8 cellular contexts compared by ENCODE assay signal in the genomic region with DNA sequence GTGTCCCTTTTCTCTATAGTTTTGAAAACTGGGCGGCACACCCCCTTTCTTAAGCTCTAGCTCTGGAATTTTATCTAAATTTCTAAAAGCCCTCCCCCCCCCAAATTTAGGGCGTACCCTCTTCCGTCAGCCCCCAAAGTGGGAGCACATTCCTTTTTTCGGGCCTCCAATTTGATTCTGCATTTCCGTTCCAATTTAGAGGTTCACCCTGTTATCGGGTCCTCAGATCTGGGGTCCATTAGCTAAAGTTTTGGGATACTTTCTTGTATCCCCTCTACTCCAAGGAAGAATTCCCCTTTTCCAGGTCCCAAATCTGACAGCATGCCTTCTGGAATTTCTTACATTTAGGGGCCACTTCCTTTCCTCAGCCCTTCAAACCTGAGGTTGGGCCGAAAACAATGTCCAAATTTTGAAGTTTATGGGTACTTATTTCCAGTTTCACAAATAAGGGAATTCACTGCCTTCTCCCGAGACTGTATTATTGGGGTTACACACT. TPM values are rescaled to one million over a fixed set of nuclear protein-coding genes. Genes with fewer than 3 reads are reported as not detected.
DNase-seq lines count a peak whose midpoint lies in the region; ATAC-seq lines count a peak whose summit lies in the region.

No MANE protein-coding gene starts in this region.

- peak overlapping the region; percentile 90 for H3K4me3 Mint-ChIP-seq in activated naive CD8-positive, alpha-beta T cell treated with anti-CD3 and anti-CD28 coated beads, Interleukin-2, amount 10 ng/mL, durations not matched to agents 7 days and 5 days
- H3K4me3 Mint-ChIP-seq in immature natural killer cell = peak overlapping the region; percentile 82 to 94 (median 86)

- H3K27ac Mint-ChIP-seq in activated naive CD8-positive, alpha-beta T cell treated with anti-CD3 and anti-CD28 coated beads, Interleukin-2, amount 10 ng/mL, durations not matched to agents 7 days and 5 days = peak overlapping the region; percentile 88
- peak overlapping the region; percentile 96 to 99 (median 98) for H3K27ac Mint-ChIP-seq in immature natural killer cell

- ATAC-seq in activated naive CD8-positive, alpha-beta T cell treated with anti-CD3 and anti-CD28 coated beads, Interleukin-2, amount 10 ng/mL, durations not matched to agents 7 days and 5 days (ENCODE audit: low read depth) = no peak
- ATAC-seq in GM21717 (IDR thresholded peaks at IDR 0.05; ENCODE audit: unreplicated experiment) = no peak
- no peak for ATAC-seq in HG03196 (IDR thresholded peaks at IDR 0.05; ENCODE audit: unreplicated experiment)

- DNase-seq in DMS 273 (lab: John Stamatoyannopoulos, UW; ENCODE audit: unreplicated experiment) (peak; percentile 43), DMS 273 treated with DMSO at 0.1 percent for 48 hours (lab: John Stamatoyannopoulos, UW) (no peak), immature natural killer cell (no peak), substantia nigra (lab: John Stamatoyannopoulos, UW) (no peak), DMS153 (lab: John Stamatoyannopoulos, UW) (no peak)
- DNase-seq in activated naive CD8-positive, alpha-beta T cell treated with anti-CD3 and anti-CD28 coated beads, Interleukin-2, amount 10 ng/mL, durations not matched to agents 7 days and 5 days = no peak

- H3K27me3 Mint-ChIP-seq in activated naive CD8-positive, alpha-beta T cell treated with anti-CD3 and anti-CD28 coated beads, Interleukin-2, amount 10 ng/mL, durations not matched to agents 7 days and 5 days = no peaks in the 10 kb centered on the region
- H3K27me3 Mint-ChIP-seq in immature natural killer cell (ENCODE audit: low read depth in 3 of 3) = peaks cover 9 to 22% (median 19%) of the 10 kb centered on the region in 3 donors

- peaks cover 60% of the 10 kb centered on the region for H3K4me1 Mint-ChIP-seq in activated naive CD8-positive, alpha-beta T cell treated with anti-CD3 and anti-CD28 coated beads, Interleukin-2, amount 10 ng/mL, durations not matched to agents 7 days and 5 days
- peaks cover 80 to 83% of the 10 kb centered on the region in 2 donors for H3K4me1 Mint-ChIP-seq in immature natural killer cell

- H3K36me3 Mint-ChIP-seq in activated naive CD8-positive, alpha-beta T cell treated with anti-CD3 and anti-CD28 coated beads, Interleukin-2, amount 10 ng/mL, durations not matched to agents 7 days and 5 days = peaks cover 27% of the 10 kb centered on the region
- peaks cover 3 to 4% (median 3%) of the 10 kb centered on the region in 3 donors for H3K36me3 Mint-ChIP-seq in immature natural killer cell

- peaks cover 3% of the 10 kb centered on the region for H3K9me3 Mint-ChIP-seq in activated naive CD8-positive, alpha-beta T cell treated with anti-CD3 and anti-CD28 coated beads, Interleukin-2, amount 10 ng/mL, durations not matched to agents 7 days and 5 days
- no peaks in the 10 kb centered on the region for H3K9me3 Mint-ChIP-seq in immature natural killer cell

- POLR2A ChIA-PET in activated naive CD8-positive, alpha-beta T cell treated with anti-CD3 and anti-CD28 coated beads, Interleukin-2, amount 10 ng/mL, durations not matched to agents 7 days and 5 days (lab: Charles Lee) = interaction anchor here (0.6 to 11.9 kb wide), 7 partner anchors 10 to 181 kb away, joined by 3 to 437 read pairs (median 3); a partner anchor contains a TSS

- peak overlapping the region; percentile 82 for H3K27ac ChIP-seq in substantia nigra (ENCODE audit: low read depth, low read length, poor library complexity, severe bottlenecking)

RNA-seq across cellular contexts. Expression of a gene that starts 0.8 kb away (rescaled TPM):
- total RNA-seq in activated naive CD8-positive, alpha-beta T cell treated with anti-CD3 and anti-CD28 coated beads, Interleukin-2, amount 10 ng/mL, durations not matched to agents 7 days and 5 days = 10 to 100 TPM; 61.9 to 69.4 TPM
- polyA plus RNA-seq in immature natural killer cell = 100 to 1,000 TPM in 2 of 3 donors, 10 to 100 TPM in 1; 92.6 to 140 (median 112) TPM

RNA-seq across cellular contexts. Expression of a gene that starts 30.6 kb away (rescaled TPM):
- total RNA-seq in activated naive CD8-positive, alpha-beta T cell treated with anti-CD3 and anti-CD28 coated beads, Interleukin-2, amount 10 ng/mL, durations not matched to agents 7 days and 5 days = 100 to 1,000 TPM; 478 to 499 TPM
- polyA plus RNA-seq in immature natural killer cell = 100 to 1,000 TPM; 120 to 203 (median 142) TPM
